Comparison of ENCODE assay signal across 8 cellular contexts in the genomic region with DNA sequence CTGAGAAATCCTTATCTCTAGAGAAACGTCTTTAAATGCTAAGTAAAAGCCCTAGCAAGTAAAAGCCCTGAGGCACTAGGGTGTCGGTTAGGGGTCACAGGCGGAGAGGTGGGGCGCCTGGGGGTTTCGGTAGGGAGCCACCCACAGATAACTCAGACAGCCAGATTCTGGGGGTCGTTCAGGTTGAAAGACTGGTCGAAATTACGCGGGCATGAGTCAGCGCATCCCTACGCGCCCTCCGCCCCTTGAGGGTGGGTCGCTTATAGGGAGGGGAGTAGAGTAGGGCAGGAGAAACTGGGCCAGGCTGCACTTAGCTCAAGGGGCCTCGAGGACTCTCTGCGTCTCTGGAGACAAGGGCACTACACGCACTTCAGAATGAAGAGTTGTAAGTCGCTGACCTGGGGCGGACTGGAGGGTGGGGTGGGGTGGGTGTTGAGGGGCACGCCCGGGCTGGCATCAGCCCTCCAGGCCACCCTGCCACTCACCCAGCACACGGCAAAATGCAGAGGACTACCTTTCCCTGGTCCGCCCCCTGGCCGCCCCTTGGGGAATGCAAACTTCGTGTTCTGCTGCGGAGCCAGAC. TPM values are rescaled to one million over a fixed set of nuclear protein-coding genes. Genes with fewer than 3 reads are reported as not detected.
A peak's percentile ranks its signal among the peaks of the same experiment; 100 is the strongest.
DNase-seq lines count a peak whose midpoint lies in the region; ATAC-seq and TF ChIP-seq lines count a peak whose summit lies in the region.

No MANE protein-coding gene starts in this region.

- H3K9me3 ChIP-seq in BLaER1 treated with 17β-estradiol and CSF1 and Interleukin-3, amounts not matched to agents 10 nM and 100 nM (replicated peaks in 1 of 11), result peaks cover 0 to 9% (median 6%) of the 10 kb centered on the region in 11 experiments; a peak in 8 of 22 replicates

- peak; percentile 44 for TF ChIP-seq CTCF in retinal pigment epithelial cell (conservative IDR thresholded peaks at IDR 0.05; ENCODE audit: low read depth, low read length)

- H3K4me2 ChIP-seq in BLaER1 treated with 17β-estradiol and CSF1 and Interleukin-3, amounts not matched to agents 10 nM and 100 nM, result peak overlapping the region; percentile 83 to 99 (median 98)

- H3K27me3 Mint-ChIP-seq in activated T-helper 2 cell treated with anti-CD3 and anti-CD28 coated beads, Interferon-gamma antibody, Interleukin-2, Interleukin-4, amounts not matched to agents 10 μg/mL and 5 μg/mL and 100 μg/mL, durations not matched to agents 14 hours and 24 hours and 36 hours (ENCODE audit: low read depth), result peaks cover 35% of the 10 kb centered on the region

- H3K4me1 Mint-ChIP-seq in activated T-helper 2 cell treated with anti-CD3 and anti-CD28 coated beads, Interferon-gamma antibody, Interleukin-2, Interleukin-4, amounts not matched to agents 10 μg/mL and 5 μg/mL and 100 μg/mL, durations not matched to agents 14 hours and 24 hours and 36 hours (ENCODE audit: low read depth), result peaks cover 20% of the 10 kb centered on the region

- peaks cover 11% of the 10 kb centered on the region for H3K36me3 Mint-ChIP-seq in activated T-helper 2 cell treated with anti-CD3 and anti-CD28 coated beads, Interferon-gamma antibody, Interleukin-2, Interleukin-4, amounts not matched to agents 10 μg/mL and 5 μg/mL and 100 μg/mL, durations not matched to agents 14 hours and 24 hours and 36 hours (ENCODE audit: low read depth)

- H3K4me3 ChIP-seq in BLaER1 treated with 17β-estradiol and CSF1 and Interleukin-3, amounts not matched to agents 10 nM and 100 nM, result peak overlapping the region; percentile 69 to 85 (median 76)
- H3K4me3 ChIP-seq in retinal pigment epithelial cell (ENCODE audit: low read length), result peak overlapping the region; percentile 92

- H3K27ac Mint-ChIP-seq in activated T-helper 2 cell treated with anti-CD3 and anti-CD28 coated beads, Interferon-gamma antibody, Interleukin-2, Interleukin-4, amounts not matched to agents 10 μg/mL and 5 μg/mL and 100 μg/mL, durations not matched to agents 14 hours and 24 hours and 36 hours, result no peak overlapping the region

- peak overlapping the region; percentile 91 for H3K4me3 Mint-ChIP-seq in activated T-helper 2 cell treated with anti-CD3 and anti-CD28 coated beads, Interferon-gamma antibody, Interleukin-2, Interleukin-4, amounts not matched to agents 10 μg/mL and 5 μg/mL and 100 μg/mL, durations not matched to agents 14 hours and 24 hours and 36 hours (ENCODE audit: low read depth)

- H3K4me1 ChIP-seq in BLaER1 treated with 17β-estradiol and CSF1 and Interleukin-3, amounts not matched to agents 10 nM and 100 nM, result peaks cover 11 to 39% (median 31%) of the 10 kb centered on the region in 10 experiments

- intact Hi-C loops in activated T-helper 2 cell treated with anti-CD3 and anti-CD28 coated beads, Interferon-gamma antibody, Interleukin-2, Interleukin-4, amounts not matched to agents 10 μg/mL and 5 μg/mL and 100 μg/mL, durations not matched to agents 14 hours and 24 hours and 36 hours (cut with micrococcal nuclease), result loop anchor here (5.0 kb wide), 1 partner anchor 36 kb away; no protein-coding TSS in a partner anchor
- intact Hi-C loops in left cardiac atrium (cut with DNase I), result no loop called here

- H3K36me3 ChIP-seq in BLaER1 treated with 17β-estradiol and CSF1 and Interleukin-3, amounts not matched to agents 10 nM and 100 nM, result peaks cover 13 to 29% (median 25%) of the 10 kb centered on the region in 11 experiments

- no peaks in the 10 kb centered on the region for H4K20me1 ChIP-seq in BLaER1 treated with 17β-estradiol and CSF1 and Interleukin-3, amounts not matched to agents 10 nM and 100 nM

- peak in 71 of 76 experiments; percentile 45 to 95 (median 81) for DNase-seq in HUDEP-2 (lab: John Stamatoyannopoulos, UW; ENCODE audit: unreplicated experiment in 76 of 76)
- no peak for DNase-seq in activated T-helper 2 cell treated with anti-CD3 and anti-CD28 coated beads, Interferon-gamma antibody, Interleukin-2, Interleukin-4, amounts not matched to agents 10 μg/mL and 5 μg/mL and 100 μg/mL, durations not matched to agents 14 hours and 24 hours and 36 hours (ENCODE audit: low spot score)
- peak; percentile 46 for DNase-seq in left cardiac atrium
- no peak for DNase-seq in retinal pigment epithelial cell (ENCODE audit: low read depth)

- ATAC-seq in left cardiac atrium (peak; percentile 50 to 53), GM19452 (IDR thresholded peaks at IDR 0.05; ENCODE audit: unreplicated experiment) (no peak), HG02623 (IDR thresholded peaks at IDR 0.05; ENCODE audit: unreplicated experiment) (no peak), GM18511 (IDR thresholded peaks at IDR 0.05; ENCODE audit: unreplicated experiment) (no peak)

- H3K27ac ChIP-seq in BLaER1 treated with 17β-estradiol and CSF1 and Interleukin-3, amounts not matched to agents 10 nM and 100 nM, result peak overlapping the region; percentile 45 to 86 (median 80); a peak in 20 of 22 replicates

- peak overlapping the region; percentile 77 to 87 (median 82) for H3K9ac ChIP-seq in BLaER1 treated with 17β-estradiol and CSF1 and Interleukin-3, amounts not matched to agents 10 nM and 100 nM

- peaks cover 0 to 8% (median 5%) of the 10 kb centered on the region in 11 experiments; a peak in 11 of 22 replicates for H3K27me3 ChIP-seq in BLaER1 treated with 17β-estradiol and CSF1 and Interleukin-3, amounts not matched to agents 10 nM and 100 nM

- H3K9me3 Mint-ChIP-seq in activated T-helper 2 cell treated with anti-CD3 and anti-CD28 coated beads, Interferon-gamma antibody, Interleukin-2, Interleukin-4, amounts not matched to agents 10 μg/mL and 5 μg/mL and 100 μg/mL, durations not matched to agents 14 hours and 24 hours and 36 hours, result no peaks in the 10 kb centered on the region

RNA-seq across cellular contexts. Expression of a gene that starts 0.6 kb away (rescaled TPM):
- total RNA-seq in activated T-helper 2 cell treated with anti-CD3 and anti-CD28 coated beads, Interferon-gamma antibody, Interleukin-2, Interleukin-4, amounts not matched to agents 10 μg/mL and 5 μg/mL and 100 μg/mL, durations not matched to agents 14 hours and 24 hours and 36 hours, result 11.5 and 12.7 TPM in 2 replicates
- total RNA-seq in left cardiac atrium, result 10 to 100 TPM; 20.2 to 29.6 TPM

RNA-seq across cellular contexts. Expression of a gene that starts 1.6 kb away (rescaled TPM):
- 0.27 TPM in 1 of 2 replicates, not detected in the other for total RNA-seq in activated T-helper 2 cell treated with anti-CD3 and anti-CD28 coated beads, Interferon-gamma antibody, Interleukin-2, Interleukin-4, amounts not matched to agents 10 μg/mL and 5 μg/mL and 100 μg/mL, durations not matched to agents 14 hours and 24 hours and 36 hours
- under 1 TPM; 0.77 to 0.97 TPM for total RNA-seq in left cardiac atrium

RNA-seq across cellular contexts. Expression of a gene that starts 11.1 kb away (rescaled TPM):
- 9.5 and 11.5 TPM in 2 replicates for total RNA-seq in activated T-helper 2 cell treated with anti-CD3 and anti-CD28 coated beads, Interferon-gamma antibody, Interleukin-2, Interleukin-4, amounts not matched to agents 10 μg/mL and 5 μg/mL and 100 μg/mL, durations not matched to agents 14 hours and 24 hours and 36 hours
- 1 to 10 TPM; 7.1 to 8.7 TPM for total RNA-seq in left cardiac atrium

RNA-seq across cellular contexts. Expression of a gene that starts 22.5 kb away (rescaled TPM):
- 32.0 and 32.9 TPM in 2 replicates for total RNA-seq in activated T-helper 2 cell treated with anti-CD3 and anti-CD28 coated beads, Interferon-gamma antibody, Interleukin-2, Interleukin-4, amounts not matched to agents 10 μg/mL and 5 μg/mL and 100 μg/mL, durations not matched to agents 14 hours and 24 hours and 36 hours
- 10 to 100 TPM; 54.8 to 58.1 TPM for total RNA-seq in left cardiac atrium

RNA-seq across cellular contexts. Expression of a gene that starts 23.3 kb away (rescaled TPM):
- 5.0 and 5.8 TPM in 2 replicates for total RNA-seq in activated T-helper 2 cell treated with anti-CD3 and anti-CD28 coated beads, Interferon-gamma antibody, Interleukin-2, Interleukin-4, amounts not matched to agents 10 μg/mL and 5 μg/mL and 100 μg/mL, durations not matched to agents 14 hours and 24 hours and 36 hours
- total RNA-seq in left cardiac atrium, result 1 to 10 TPM; 2.6 TPM

Comparison
In these comparisons a context has a peak if more than half of its experiments do, and no peak if none do; other contexts are left out.
1. DNase-seq: peak in HUDEP-2 (71 of 76) and left cardiac atrium (single experiment); none in activated T-helper 2 cell treated with anti-CD3 and anti-CD28 coated beads, Interferon-gamma antibody, Interleukin-2, Interleukin-4, amounts not matched to agents 10 μg/mL and 5 μg/mL and 100 μg/mL, durations not matched to agents 14 hours and 24 hours and 36 hours (single experiment) and retinal pigment epithelial cell (single experiment).
2. ATAC-seq: peak in left cardiac atrium (2 of 2); none in GM19452 (single experiment), HG02623 (single experiment) and GM18511 (single experiment).